1 cellular context compared by ENCODE assay signal in the genomic region with DNA sequence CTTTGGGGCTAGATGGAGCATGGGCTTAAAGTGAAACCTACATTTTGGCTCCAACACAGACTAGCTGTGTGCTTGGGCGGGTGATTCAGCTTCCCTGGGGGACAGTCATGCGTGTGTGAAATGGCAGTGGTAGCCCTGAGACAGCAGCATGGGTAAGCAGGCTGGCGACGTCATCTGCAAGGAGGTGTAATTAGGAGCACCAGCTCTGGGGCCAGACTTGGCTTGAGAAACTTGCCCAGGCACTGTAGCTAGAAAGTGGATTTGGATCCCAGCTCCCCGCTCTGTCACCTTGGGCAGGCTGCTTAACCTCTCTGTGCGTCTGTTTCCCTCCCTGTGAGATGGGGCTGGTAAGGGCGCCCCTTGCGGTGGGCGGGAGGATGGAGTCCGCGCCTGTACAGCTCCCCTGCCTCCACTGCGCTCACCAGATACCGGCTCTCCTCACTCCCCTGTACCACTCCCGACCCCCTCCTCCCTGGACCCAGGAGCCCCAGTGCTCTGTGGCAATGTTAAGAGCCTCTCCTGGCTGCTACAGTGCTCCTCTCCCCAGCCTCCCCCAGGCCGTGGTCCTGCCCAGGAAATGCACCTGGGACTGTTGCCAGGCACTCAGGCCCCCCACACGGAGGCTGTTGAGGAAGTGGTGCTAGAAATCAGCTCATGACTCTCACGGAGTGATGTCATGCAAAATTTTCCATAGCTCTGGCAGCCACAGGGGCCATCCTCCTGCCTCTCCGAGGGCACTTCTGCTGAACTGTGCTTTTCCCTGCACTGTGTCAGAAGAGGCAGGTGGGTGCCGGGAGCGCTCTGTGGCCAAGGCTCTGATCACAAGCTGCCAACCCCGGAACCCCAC.
TF ChIP-seq lines count a peak whose summit lies in the region.

No MANE protein-coding gene starts in this region.

TF ChIP-seq in HepG2, 621 proteins besides CTCF, POLR2A, EP300 and RAD21 (continued from another document and continues in another):
- TF ChIP-seq, protein P1, sequence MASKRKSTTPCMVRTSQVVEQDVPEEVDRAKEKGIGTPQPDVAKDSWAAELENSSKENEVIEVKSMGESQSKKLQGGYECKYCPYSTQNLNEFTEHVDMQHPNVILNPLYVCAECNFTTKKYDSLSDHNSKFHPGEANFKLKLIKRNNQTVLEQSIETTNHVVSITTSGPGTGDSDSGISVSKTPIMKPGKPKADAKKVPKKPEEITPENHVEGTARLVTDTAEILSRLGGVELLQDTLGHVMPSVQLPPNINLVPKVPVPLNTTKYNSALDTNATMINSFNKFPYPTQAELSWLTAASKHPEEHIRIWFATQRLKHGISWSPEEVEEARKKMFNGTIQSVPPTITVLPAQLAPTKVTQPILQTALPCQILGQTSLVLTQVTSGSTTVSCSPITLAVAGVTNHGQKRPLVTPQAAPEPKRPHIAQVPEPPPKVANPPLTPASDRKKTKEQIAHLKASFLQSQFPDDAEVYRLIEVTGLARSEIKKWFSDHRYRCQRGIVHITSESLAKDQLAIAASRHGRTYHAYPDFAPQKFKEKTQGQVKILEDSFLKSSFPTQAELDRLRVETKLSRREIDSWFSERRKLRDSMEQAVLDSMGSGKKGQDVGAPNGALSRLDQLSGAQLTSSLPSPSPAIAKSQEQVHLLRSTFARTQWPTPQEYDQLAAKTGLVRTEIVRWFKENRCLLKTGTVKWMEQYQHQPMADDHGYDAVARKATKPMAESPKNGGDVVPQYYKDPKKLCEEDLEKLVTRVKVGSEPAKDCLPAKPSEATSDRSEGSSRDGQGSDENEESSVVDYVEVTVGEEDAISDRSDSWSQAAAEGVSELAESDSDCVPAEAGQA (IDR thresholded peaks at IDR 0.05; ENCODE audit: low read depth) = no peak
- TF ChIP-seq, protein P1 (CRISPR knock-in tag; IDR thresholded peaks at IDR 0.05; ENCODE audit: borderline replicate concordance) = no peak
- 0 out of 2 replicates have a peak, but pooled peaks have one; percentile 20 for TF ChIP-seq HIVEP1 (CRISPR knock-in tag; IDR thresholded peaks at IDR 0.05)
- TF ChIP-seq ZNF124 (CRISPR knock-in tag; IDR thresholded peaks at IDR 0.05) = no peak
- TF ChIP-seq, protein P2, sequence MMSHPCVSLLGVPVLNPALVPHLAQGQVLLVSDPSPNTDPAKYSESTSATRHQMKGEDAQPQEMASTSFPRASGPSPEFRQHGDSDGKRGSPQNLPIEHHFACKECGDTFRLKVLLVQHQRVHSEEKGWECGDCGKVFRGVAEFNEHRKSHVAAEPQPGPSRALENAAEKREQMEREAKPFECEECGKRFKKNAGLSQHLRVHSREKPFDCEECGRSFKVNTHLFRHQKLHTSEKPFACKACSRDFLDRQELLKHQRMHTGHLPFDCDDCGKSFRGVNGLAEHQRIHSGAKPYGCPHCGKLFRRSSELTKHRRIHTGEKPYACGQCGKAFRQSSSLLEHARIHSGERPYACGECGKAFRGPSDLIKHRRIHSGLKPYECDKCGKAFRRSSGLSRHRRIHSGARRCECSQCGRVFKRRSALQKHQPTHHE (CRISPR knock-in tag; IDR thresholded peaks at IDR 0.05; ENCODE audit: borderline replicate concordance) = 0 out of 2 replicates have a peak, but pooled peaks have one; percentile 65
- no peak for TF ChIP-seq GLI4 (CRISPR knock-in tag; IDR thresholded peaks at IDR 0.05; ENCODE audit: borderline replicate concordance)
- TF ChIP-seq DMAP1 (CRISPR knock-in tag; IDR thresholded peaks at IDR 0.05) = no peak
- TF ChIP-seq, protein P3, sequence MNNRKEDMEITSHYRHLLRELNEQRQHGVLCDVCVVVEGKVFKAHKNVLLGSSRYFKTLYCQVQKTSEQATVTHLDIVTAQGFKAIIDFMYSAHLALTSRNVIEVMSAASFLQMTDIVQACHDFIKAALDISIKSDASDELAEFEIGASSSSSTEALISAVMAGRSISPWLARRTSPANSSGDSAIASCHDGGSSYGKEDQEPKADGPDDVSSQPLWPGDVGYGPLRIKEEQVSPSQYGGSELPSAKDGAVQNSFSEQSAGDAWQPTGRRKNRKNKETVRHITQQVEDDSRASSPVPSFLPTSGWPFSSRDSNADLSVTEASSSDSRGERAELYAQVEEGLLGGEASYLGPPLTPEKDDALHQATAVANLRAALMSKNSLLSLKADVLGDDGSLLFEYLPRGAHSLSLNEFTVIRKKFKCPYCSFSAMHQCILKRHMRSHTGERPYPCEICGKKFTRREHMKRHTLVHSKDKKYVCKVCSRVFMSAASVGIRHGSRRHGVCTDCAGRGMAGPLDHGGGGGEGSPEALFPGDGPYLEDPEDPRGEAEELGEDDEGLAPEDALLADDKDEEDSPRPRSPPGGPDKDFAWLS (CRISPR knock-in tag; IDR thresholded peaks at IDR 0.05; ENCODE audit: borderline replicate concordance) = no peak
- TF ChIP-seq, protein P4, sequence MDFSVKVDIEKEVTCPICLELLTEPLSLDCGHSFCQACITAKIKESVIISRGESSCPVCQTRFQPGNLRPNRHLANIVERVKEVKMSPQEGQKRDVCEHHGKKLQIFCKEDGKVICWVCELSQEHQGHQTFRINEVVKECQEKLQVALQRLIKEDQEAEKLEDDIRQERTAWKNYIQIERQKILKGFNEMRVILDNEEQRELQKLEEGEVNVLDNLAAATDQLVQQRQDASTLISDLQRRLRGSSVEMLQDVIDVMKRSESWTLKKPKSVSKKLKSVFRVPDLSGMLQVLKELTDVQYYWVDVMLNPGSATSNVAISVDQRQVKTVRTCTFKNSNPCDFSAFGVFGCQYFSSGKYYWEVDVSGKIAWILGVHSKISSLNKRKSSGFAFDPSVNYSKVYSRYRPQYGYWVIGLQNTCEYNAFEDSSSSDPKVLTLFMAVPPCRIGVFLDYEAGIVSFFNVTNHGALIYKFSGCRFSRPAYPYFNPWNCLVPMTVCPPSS (IDR thresholded peaks at IDR 0.05) = no peak
- no peak for TF ChIP-seq MTA1 (CRISPR knock-in tag; IDR thresholded peaks at IDR 0.05; ENCODE audit: borderline replicate concordance)
- TF ChIP-seq KDM1A (CRISPR knock-in tag; IDR thresholded peaks at IDR 0.05) = no peak
- peak; percentile 71 for TF ChIP-seq RBM39 (IDR thresholded peaks at IDR 0.05; ENCODE audit: low read depth, low read length, poor library complexity, severe bottlenecking)
- TF ChIP-seq, protein P5, sequence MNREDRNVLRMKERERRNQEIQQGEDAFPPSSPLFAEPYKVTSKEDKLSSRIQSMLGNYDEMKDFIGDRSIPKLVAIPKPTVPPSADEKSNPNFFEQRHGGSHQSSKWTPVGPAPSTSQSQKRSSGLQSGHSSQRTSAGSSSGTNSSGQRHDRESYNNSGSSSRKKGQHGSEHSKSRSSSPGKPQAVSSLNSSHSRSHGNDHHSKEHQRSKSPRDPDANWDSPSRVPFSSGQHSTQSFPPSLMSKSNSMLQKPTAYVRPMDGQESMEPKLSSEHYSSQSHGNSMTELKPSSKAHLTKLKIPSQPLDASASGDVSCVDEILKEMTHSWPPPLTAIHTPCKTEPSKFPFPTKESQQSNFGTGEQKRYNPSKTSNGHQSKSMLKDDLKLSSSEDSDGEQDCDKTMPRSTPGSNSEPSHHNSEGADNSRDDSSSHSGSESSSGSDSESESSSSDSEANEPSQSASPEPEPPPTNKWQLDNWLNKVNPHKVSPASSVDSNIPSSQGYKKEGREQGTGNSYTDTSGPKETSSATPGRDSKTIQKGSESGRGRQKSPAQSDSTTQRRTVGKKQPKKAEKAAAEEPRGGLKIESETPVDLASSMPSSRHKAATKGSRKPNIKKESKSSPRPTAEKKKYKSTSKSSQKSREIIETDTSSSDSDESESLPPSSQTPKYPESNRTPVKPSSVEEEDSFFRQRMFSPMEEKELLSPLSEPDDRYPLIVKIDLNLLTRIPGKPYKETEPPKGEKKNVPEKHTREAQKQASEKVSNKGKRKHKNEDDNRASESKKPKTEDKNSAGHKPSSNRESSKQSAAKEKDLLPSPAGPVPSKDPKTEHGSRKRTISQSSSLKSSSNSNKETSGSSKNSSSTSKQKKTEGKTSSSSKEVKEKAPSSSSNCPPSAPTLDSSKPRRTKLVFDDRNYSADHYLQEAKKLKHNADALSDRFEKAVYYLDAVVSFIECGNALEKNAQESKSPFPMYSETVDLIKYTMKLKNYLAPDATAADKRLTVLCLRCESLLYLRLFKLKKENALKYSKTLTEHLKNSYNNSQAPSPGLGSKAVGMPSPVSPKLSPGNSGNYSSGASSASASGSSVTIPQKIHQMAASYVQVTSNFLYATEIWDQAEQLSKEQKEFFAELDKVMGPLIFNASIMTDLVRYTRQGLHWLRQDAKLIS (CRISPR knock-in tag; IDR thresholded peaks at IDR 0.05) = no peak
- no peak for TF ChIP-seq ZIK1 (CRISPR knock-in tag; IDR thresholded peaks at IDR 0.05; ENCODE audit: borderline replicate concordance, low read depth)
- TF ChIP-seq, protein P6, sequence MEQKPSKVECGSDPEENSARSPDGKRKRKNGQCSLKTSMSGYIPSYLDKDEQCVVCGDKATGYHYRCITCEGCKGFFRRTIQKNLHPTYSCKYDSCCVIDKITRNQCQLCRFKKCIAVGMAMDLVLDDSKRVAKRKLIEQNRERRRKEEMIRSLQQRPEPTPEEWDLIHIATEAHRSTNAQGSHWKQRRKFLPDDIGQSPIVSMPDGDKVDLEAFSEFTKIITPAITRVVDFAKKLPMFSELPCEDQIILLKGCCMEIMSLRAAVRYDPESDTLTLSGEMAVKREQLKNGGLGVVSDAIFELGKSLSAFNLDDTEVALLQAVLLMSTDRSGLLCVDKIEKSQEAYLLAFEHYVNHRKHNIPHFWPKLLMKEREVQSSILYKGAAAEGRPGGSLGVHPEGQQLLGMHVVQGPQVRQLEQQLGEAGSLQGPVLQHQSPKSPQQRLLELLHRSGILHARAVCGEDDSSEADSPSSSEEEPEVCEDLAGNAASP (CRISPR knock-in tag; IDR thresholded peaks at IDR 0.05; ENCODE audit: borderline replicate concordance) = no peak
- TF ChIP-seq ZNF792 (CRISPR knock-in tag; IDR thresholded peaks at IDR 0.05) = peak; percentile 95
- TF ChIP-seq MED13 (CRISPR knock-in tag; IDR thresholded peaks at IDR 0.05) = 0 out of 2 replicates have a peak, but pooled peaks have one; percentile 52
- TF ChIP-seq, protein P7, sequence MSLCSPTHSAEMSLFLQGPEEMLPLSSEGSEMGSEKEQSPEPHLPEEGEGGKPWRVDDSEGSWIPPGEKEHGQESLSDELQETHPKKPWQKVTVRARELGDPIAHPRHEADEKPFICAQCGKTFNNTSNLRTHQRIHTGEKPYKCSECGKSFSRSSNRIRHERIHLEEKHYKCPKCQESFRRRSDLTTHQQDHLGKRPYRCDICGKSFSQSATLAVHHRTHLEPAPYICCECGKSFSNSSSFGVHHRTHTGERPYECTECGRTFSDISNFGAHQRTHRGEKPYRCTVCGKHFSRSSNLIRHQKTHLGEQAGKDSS (CRISPR knock-in tag; IDR thresholded peaks at IDR 0.05; ENCODE audit: borderline replicate concordance, low read depth) = peak; percentile 99
- 0 out of 2 replicates have a peak, but pooled peaks have one; percentile 33 for TF ChIP-seq KAT8 (CRISPR knock-in tag; IDR thresholded peaks at IDR 0.05)
- TF ChIP-seq ZBTB21 (CRISPR knock-in tag; IDR thresholded peaks at IDR 0.05) = peak; percentile 81; the same call in 1 of the 2 replicates
- TF ChIP-seq MAF1 (CRISPR knock-in tag; IDR thresholded peaks at IDR 0.05; ENCODE audit: borderline replicate concordance) = no peak
- TF ChIP-seq ZNF773 (CRISPR knock-in tag; IDR thresholded peaks at IDR 0.05; ENCODE audit: borderline replicate concordance) = no peak
- TF ChIP-seq SIX4 (CRISPR knock-in tag; IDR thresholded peaks at IDR 0.05) = no peak
- no peak for TF ChIP-seq SOX6 (IDR thresholded peaks at IDR 0.05)
- peak; percentile 52; the same call in 1 of the 2 replicates for TF ChIP-seq SOX6 (CRISPR knock-in tag; IDR thresholded peaks at IDR 0.05)
- TF ChIP-seq MZF1 (CRISPR knock-in tag; IDR thresholded peaks at IDR 0.05; ENCODE audit: borderline replicate concordance) = no peak
- TF ChIP-seq ZNF615 (CRISPR knock-in tag; IDR thresholded peaks at IDR 0.05; ENCODE audit: borderline replicate concordance) = no peak
- no peak for TF ChIP-seq KDM5A (IDR thresholded peaks at IDR 0.05; ENCODE audit: borderline replicate concordance, low read length)
- no peak for TF ChIP-seq IRX3 (CRISPR knock-in tag; IDR thresholded peaks at IDR 0.05; ENCODE audit: borderline replicate concordance, low read depth)
- TF ChIP-seq, protein P8, sequence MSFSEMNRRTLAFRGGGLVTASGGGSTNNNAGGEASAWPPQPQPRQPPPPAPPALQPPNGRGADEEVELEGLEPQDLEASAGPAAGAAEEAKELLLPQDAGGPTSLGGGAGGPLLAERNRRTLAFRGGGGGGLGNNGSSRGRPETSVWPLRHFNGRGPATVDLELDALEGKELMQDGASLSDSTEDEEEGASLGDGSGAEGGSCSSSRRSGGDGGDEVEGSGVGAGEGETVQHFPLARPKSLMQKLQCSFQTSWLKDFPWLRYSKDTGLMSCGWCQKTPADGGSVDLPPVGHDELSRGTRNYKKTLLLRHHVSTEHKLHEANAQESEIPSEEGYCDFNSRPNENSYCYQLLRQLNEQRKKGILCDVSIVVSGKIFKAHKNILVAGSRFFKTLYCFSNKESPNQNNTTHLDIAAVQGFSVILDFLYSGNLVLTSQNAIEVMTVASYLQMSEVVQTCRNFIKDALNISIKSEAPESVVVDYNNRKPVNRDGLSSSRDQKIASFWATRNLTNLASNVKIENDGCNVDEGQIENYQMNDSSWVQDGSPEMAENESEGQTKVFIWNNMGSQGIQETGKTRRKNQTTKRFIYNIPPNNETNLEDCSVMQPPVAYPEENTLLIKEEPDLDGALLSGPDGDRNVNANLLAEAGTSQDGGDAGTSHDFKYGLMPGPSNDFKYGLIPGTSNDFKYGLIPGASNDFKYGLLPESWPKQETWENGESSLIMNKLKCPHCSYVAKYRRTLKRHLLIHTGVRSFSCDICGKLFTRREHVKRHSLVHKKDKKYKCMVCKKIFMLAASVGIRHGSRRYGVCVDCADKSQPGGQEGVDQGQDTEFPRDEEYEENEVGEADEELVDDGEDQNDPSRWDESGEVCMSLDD (CRISPR knock-in tag; IDR thresholded peaks at IDR 0.05; ENCODE audit: borderline replicate concordance) = 0 out of 2 replicates have a peak, but pooled peaks have one; percentile 47
- TF ChIP-seq, protein P9, sequence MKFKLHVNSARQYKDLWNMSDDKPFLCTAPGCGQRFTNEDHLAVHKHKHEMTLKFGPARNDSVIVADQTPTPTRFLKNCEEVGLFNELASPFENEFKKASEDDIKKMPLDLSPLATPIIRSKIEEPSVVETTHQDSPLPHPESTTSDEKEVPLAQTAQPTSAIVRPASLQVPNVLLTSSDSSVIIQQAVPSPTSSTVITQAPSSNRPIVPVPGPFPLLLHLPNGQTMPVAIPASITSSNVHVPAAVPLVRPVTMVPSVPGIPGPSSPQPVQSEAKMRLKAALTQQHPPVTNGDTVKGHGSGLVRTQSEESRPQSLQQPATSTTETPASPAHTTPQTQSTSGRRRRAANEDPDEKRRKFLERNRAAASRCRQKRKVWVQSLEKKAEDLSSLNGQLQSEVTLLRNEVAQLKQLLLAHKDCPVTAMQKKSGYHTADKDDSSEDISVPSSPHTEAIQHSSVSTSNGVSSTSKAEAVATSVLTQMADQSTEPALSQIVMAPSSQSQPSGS (CRISPR knock-in tag; IDR thresholded peaks at IDR 0.05) = peak; percentile 66; the same call in 1 of the 2 replicates
